21 cellular contexts compared by ENCODE assay signal in genomic region chr3:35275768-35276167, GRCh38.
"Had no signal": no experiment of that assay in that cellular context is flagged by ENCODE, and none has a peak within 500 bp of the region (broad histone marks: within the 10 kb centered on the region; RNA-seq: fewer than 3 reads in every experiment).

No MANE protein-coding gene starts in this region.

- H3K27me3 Mint-ChIP-seq: dendritic cell treated with granulocyte-macrophage colony-stimulating factor and Interleukin-4, amounts not matched to agents 40 ng/mL and 50 ng/mL, for 4 days; naive thymus-derived CD4-positive, alpha-beta T cell had no signal

- H3K79me2 ChIP-seq: hepatocyte had no signal

- H3K4me3 Mint-ChIP-seq: dendritic cell treated with granulocyte-macrophage colony-stimulating factor and Interleukin-4, amounts not matched to agents 40 ng/mL and 50 ng/mL, for 4 days; naive thymus-derived CD4-positive, alpha-beta T cell had no signal

- H3K36me3 Mint-ChIP-seq: naive thymus-derived CD4-positive, alpha-beta T cell had no signal

- H3K4me3 ChIP-seq: colonic mucosa, esophagus squamous epithelium, gastrocnemius medialis, heart left ventricle, hepatocyte, left lung, lower lobe of right lung had no signal

- H2AFZ ChIP-seq: hepatocyte had no signal

- H3K4me2 ChIP-seq: hepatocyte had no signal

- H3K27me3 ChIP-seq: colonic mucosa, esophagus squamous epithelium, gastrocnemius medialis, heart left ventricle, hepatocyte, left lung had no signal

- H3K27ac ChIP-seq: colonic mucosa, epithelial cell of prostate, esophagus squamous epithelium, gastrocnemius medialis, heart left ventricle, hepatocyte, left lung, lower lobe of right lung had no signal

- H3K9me3 ChIP-seq: colonic mucosa, esophagus squamous epithelium, gastrocnemius medialis, lower lobe of right lung had no signal

- DNase-seq: colonic mucosa; cortex of kidney; effector CD4-positive, alpha-beta T cell; effector memory CD4-positive, alpha-beta T cell; erythroblast; esophagus squamous epithelium; foreskin fibroblast; foreskin melanocyte; gastrocnemius medialis; heart left ventricle; hypothalamus; left cardiac atrium; left ventricle myocardium superior; lower lobe of right lung; mesenchymal stem cell; midbrain; naive thymus-derived CD4-positive, alpha-beta T cell had no signal

- H3K27ac Mint-ChIP-seq: dendritic cell treated with granulocyte-macrophage colony-stimulating factor and Interleukin-4, amounts not matched to agents 40 ng/mL and 50 ng/mL, for 4 days; naive thymus-derived CD4-positive, alpha-beta T cell had no signal

- H3K4me1 ChIP-seq: colonic mucosa, esophagus squamous epithelium, gastrocnemius medialis, heart left ventricle, left lung, lower lobe of right lung had no signal

- H3K36me3 ChIP-seq: colonic mucosa, esophagus squamous epithelium, gastrocnemius medialis, heart left ventricle, left lung, lower lobe of right lung had no signal

- H3K4me1 Mint-ChIP-seq: naive thymus-derived CD4-positive, alpha-beta T cell had no signal
